11 cellular contexts compared by ENCODE assay signal in genomic region chr9:89532478-89532877, GRCh38. TPM values are rescaled to one million over a fixed set of nuclear protein-coding genes. Genes with fewer than 3 reads are reported as not detected.
DNase-seq lines count a peak whose midpoint lies in the region; ATAC-seq and TF ChIP-seq lines count a peak whose summit lies in the region.
"Had no signal": no experiment of that assay in that cellular context is flagged by ENCODE, and none has a peak within 500 bp of the region (broad histone marks: within the 10 kb centered on the region; RNA-seq: fewer than 3 reads in every experiment).

No MANE protein-coding gene starts in this region.

- 76 to 87% methylated on average over 3 to 4 of the region's 4 CpGs for WGBS in testis, 2 donors
- 56% methylated on average over 1 of the region's 4 CpGs; no CpG with 5 or more reads in 1 of the 2 donors for WGBS in gastroesophageal sphincter (ENCODE audit: low coverage in 1 of 2), 2 donors

- TF ChIP-seq EP300 in gastroesophageal sphincter (IDR thresholded peaks at IDR 0.05): no peak

- H3K36me3 ChIP-seq in KOPT-K1 (ENCODE audit: insufficient read depth, low read length) (no peaks in the 10 kb centered on the region), testis (ENCODE audit: low read depth, missing control alignments) (no peaks in the 10 kb centered on the region), gastroesophageal sphincter (no peaks in the 10 kb centered on the region)

- H3K4me1 ChIP-seq in testis (no peaks in the 10 kb centered on the region), gastroesophageal sphincter (peaks cover 0 to 4% (median 0%) of the 10 kb centered on the region in 3 donors)

- intact Hi-C loops in testis (cut with DNase I; ENCODE audit: low total_unique reads): no loop called here

- peak; percentile 26 to 44 for DNase-seq in activated CD4-positive, alpha-beta T cell treated with anti-CD3 and anti-CD28 coated beads, Interleukin-2, amount 50 U/mL, for 4 hours
- DNase-seq in epithelial cell of esophagus (ENCODE audit: low read depth): peak; percentile 3
- DNase-seq in stimulated activated CD4-positive, alpha-beta T cell treated with anti-CD3 and anti-CD28 coated beads, Interleukin-4, amount 100 ng/mL, for 1 hour: peak; percentile 41
- DNase-seq in testis: no peak
- no peak for DNase-seq in HuH-7.5 (ENCODE audit: low spot score)
- DNase-seq: NCI-H146, NCI-H69, occipital lobe, SIG-M5 had no signal

- H3K4me3 ChIP-seq in epithelial cell of esophagus (ENCODE audit: low read length) (no peak overlapping the region), testis (no peak overlapping the region), gastroesophageal sphincter (no peak overlapping the region)

- no peak for TF ChIP-seq POLR2A in testis (IDR thresholded peaks at IDR 0.05)
- no peak for TF ChIP-seq POLR2A in gastroesophageal sphincter (IDR thresholded peaks at IDR 0.05)

- TF ChIP-seq CTCF in epithelial cell of esophagus (IDR thresholded peaks at IDR 0.05; ENCODE audit: insufficient read depth, low read depth, low read length, missing control alignments) (no peak), testis (IDR thresholded peaks at IDR 0.05) (no peak), gastroesophageal sphincter (IDR thresholded peaks at IDR 0.05) (no peak)

- H3K27me3 ChIP-seq in testis (no peaks in the 10 kb centered on the region), gastroesophageal sphincter (peaks cover 7% of the 10 kb centered on the region)

- no peak for ATAC-seq in gastroesophageal sphincter

- H3K27ac ChIP-seq in KOPT-K1 (ENCODE audit: low read depth, low read length, poor library complexity, severe bottlenecking): peak overlapping the region; percentile 100
- H3K27ac ChIP-seq in testis: no peak overlapping the region
- no peak overlapping the region for H3K27ac ChIP-seq in gastroesophageal sphincter

- peaks cover 8% of the 10 kb centered on the region for H3K9me3 ChIP-seq in KOPT-K1 (ENCODE audit: insufficient read depth, low read length, poor library complexity, severe bottlenecking)
- H3K9me3 ChIP-seq in testis: no peaks in the 10 kb centered on the region
- H3K9me3 ChIP-seq in gastroesophageal sphincter: peaks cover 0 to 10% (median 0%) of the 10 kb centered on the region in 3 donors

RNA-seq across cellular contexts. Expression of gene SEMA4D, which starts 34.6 kb away (rescaled TPM):
- total RNA-seq in testis: 10 to 100 TPM; 38.7 to 53.1 TPM
- polyA plus RNA-seq in testis (ENCODE audit: insufficient read depth, low read depth, low replicate concordance): 26.2 TPM
- total RNA-seq in gastroesophageal sphincter: 10 to 100 TPM in 1 of 4 donors, 1 to 10 TPM in 3; 4.4 to 12.0 (median 6.5) TPM

Comparison
In these comparisons a context has a peak if more than half of its experiments do, and no peak if none do; other contexts are left out.
1. DNase-seq: peak in activated CD4-positive, alpha-beta T cell treated with anti-CD3 and anti-CD28 coated beads, Interleukin-2, amount 50 U/mL, for 4 hours (2 of 2), epithelial cell of esophagus (single experiment) and stimulated activated CD4-positive, alpha-beta T cell treated with anti-CD3 and anti-CD28 coated beads, Interleukin-4, amount 100 ng/mL, for 1 hour (single experiment); none in testis (single experiment) and HuH-7.5 (single experiment).